11 cellular contexts compared by ENCODE assay signal in genomic region chr13:75705395-75705794, GRCh38.
DNase-seq lines count a peak whose midpoint lies in the region; ATAC-seq and TF ChIP-seq lines count a peak whose summit lies in the region.
"Had no signal": no experiment of that assay in that cellular context is flagged by ENCODE, and none has a peak within 500 bp of the region (broad histone marks: within the 10 kb centered on the region; RNA-seq: fewer than 3 reads in every experiment).

No MANE protein-coding gene starts in this region.

- H3K4me1 Mint-ChIP-seq in Caco-2 (ENCODE audit: low read depth, unreplicated experiment), result peaks cover 8% of the 10 kb centered on the region
- H3K4me1 Mint-ChIP-seq in natural killer cell, result peaks cover 5% of the 10 kb centered on the region in 2 donors

- peaks cover 17% of the 10 kb centered on the region for H3K4me1 ChIP-seq in Caco-2
- no peaks in the 10 kb centered on the region for H3K4me1 ChIP-seq in colonic mucosa

- TF ChIP-seq CTCF in Caco-2 (IDR thresholded peaks at IDR 0.05; ENCODE audit: insufficient read depth in 1 of 2, low read depth in 1 of 2, low read length in 1 of 2, severe bottlenecking in 1 of 2, unreplicated experiment in 1 of 2) (no peak), colonic mucosa (IDR thresholded peaks at IDR 0.05) (no peak), natural killer cell (IDR thresholded peaks at IDR 0.05) (no peak), GM10248 (IDR thresholded peaks at IDR 0.05; ENCODE audit: control extremely low read depth, extremely low read depth, low read depth, missing control alignments) (no peak)

- H3K9me3 ChIP-seq in Caco-2, result no peaks in the 10 kb centered on the region
- H3K9me3 ChIP-seq in colonic mucosa, result no peaks in the 10 kb centered on the region

- peak overlapping the region; percentile 42 for H3K27ac Mint-ChIP-seq in Caco-2 (ENCODE audit: unreplicated experiment)
- peak overlapping the region in 1 of 2 donors; percentile 53 for H3K27ac Mint-ChIP-seq in natural killer cell
- H3K27ac Mint-ChIP-seq: dendritic cell treated with granulocyte-macrophage colony-stimulating factor and Interleukin-4, amounts not matched to agents 40 ng/mL and 50 ng/mL, for 4 days had no signal

- H3K27me3 Mint-ChIP-seq in Caco-2 (ENCODE audit: insufficient read depth, unreplicated experiment) (no peaks in the 10 kb centered on the region), natural killer cell (ENCODE audit: low read depth in 2 of 2) (no peaks in the 10 kb centered on the region)
- H3K27me3 Mint-ChIP-seq: dendritic cell treated with granulocyte-macrophage colony-stimulating factor and Interleukin-4, amounts not matched to agents 40 ng/mL and 50 ng/mL, for 4 days had no signal

- no peaks in the 10 kb centered on the region for H3K27me3 ChIP-seq in Caco-2 (replicated peaks; ENCODE audit: control insufficient read depth, insufficient read depth, low read length)
- H3K27me3 ChIP-seq in colonic mucosa, result no peaks in the 10 kb centered on the region

- POLR2A ChIA-PET in Caco-2 (lab: Charles Lee) (interaction anchor here (0.6 kb wide), 1 partner anchor 741 kb away, joined by 3 read pairs; no protein-coding TSS in a partner anchor), GM10248 (lab: Yijun Ruan, JAX) (no interaction called here)

- no peak overlapping the region for H3K4me3 ChIP-seq in Caco-2 (ENCODE audit: low read depth, low read length)
- H3K4me3 ChIP-seq in colonic mucosa, result no peak overlapping the region

- H3K4me3 Mint-ChIP-seq in Caco-2 (ENCODE audit: unreplicated experiment) (no peak overlapping the region), natural killer cell (no peak overlapping the region)
- H3K4me3 Mint-ChIP-seq: dendritic cell treated with granulocyte-macrophage colony-stimulating factor and Interleukin-4, amounts not matched to agents 40 ng/mL and 50 ng/mL, for 4 days had no signal

- intact Hi-C loops in Caco-2 (cut with micrococcal nuclease; ENCODE audit: unreplicated experiment) (no loop called here), colonic mucosa (cut with DNase I) (no loop called here), natural killer cell (cut with micrococcal nuclease) (no loop called here)

- CTCF ChIA-PET in Caco-2 (lab: Charles Lee), result interaction anchor here (1.3 kb wide), 1 partner anchor 10 kb away, joined by 7 read pairs; no protein-coding TSS in a partner anchor
- CTCF ChIA-PET in GM10248 (lab: Yijun Ruan, JAX), result interaction anchor here (1.0 to 5.1 kb wide), 5 partner anchors 9 to 17 kb away, joined by 6 to 64 read pairs (median 7); no protein-coding TSS in a partner anchor

- ATAC-seq in natural killer cell, result peak in 2 of 3 donors; percentile 34 to 44

- H3K36me3 Mint-ChIP-seq in Caco-2 (ENCODE audit: insufficient read depth, unreplicated experiment) (peaks cover 3% of the 10 kb centered on the region), natural killer cell (no peaks in the 10 kb centered on the region)

- DNase-seq in Caco-2 (no peak), NCI-H226 (peak; percentile 77), colonic mucosa (no peak), natural killer cell (no peak), DMS79 treated with DMSO at 0.1 percent for 48 hours (lab: John Stamatoyannopoulos, UW) (no peak), GM10248 (ENCODE audit: extremely low spot score) (no peak)
- no peak for DNase-seq in stimulated activated CD4-positive, alpha-beta T cell treated with anti-CD3 and anti-CD28 coated beads, Interleukin-15, amount 100 ng/mL, for 24 hours
- DNase-seq in stimulated activated CD4-positive, alpha-beta T cell treated with anti-CD3 and anti-CD28 coated beads, Interleukin-4, amount 100 ng/mL, for 4 hours, result no peak
- DNase-seq: midbrain, NCI-H446 had no signal

- H3K36me3 ChIP-seq in Caco-2 (ENCODE audit: control insufficient read depth, insufficient read depth, low read length) (no peaks in the 10 kb centered on the region), colonic mucosa (no peaks in the 10 kb centered on the region)

- no TSS peak for BruUV-seq in Caco-2 (replicated peaks; lab: Mats Ljungman, UMichigan)

- no peaks in the 10 kb centered on the region for H3K9me3 Mint-ChIP-seq in Caco-2 (ENCODE audit: unreplicated experiment)
- no peaks in the 10 kb centered on the region for H3K9me3 Mint-ChIP-seq in natural killer cell
- H3K9me3 Mint-ChIP-seq: dendritic cell treated with granulocyte-macrophage colony-stimulating factor and Interleukin-4, amounts not matched to agents 40 ng/mL and 50 ng/mL, for 4 days had no signal

- peak overlapping the region in 1 of 2 donors; percentile 44 for H3K9ac ChIP-seq in colonic mucosa (ENCODE audit: low read depth in 2 of 2, low read length in 2 of 2)

- H3K27ac ChIP-seq in colonic mucosa, result peak overlapping the region; percentile 56
